In genomic region chr17:65557349-65558310, GRCh38 we compare ENCODE assay signal across 10 cellular contexts. TPM values are rescaled to one million over a fixed set of nuclear protein-coding genes. Genes with fewer than 3 reads are reported as not detected.
DNase-seq lines count a peak whose midpoint lies in the region; ATAC-seq lines count a peak whose summit lies in the region.
"Had no signal": no experiment of that assay in that cellular context is flagged by ENCODE, and none has a peak within 500 bp of the region (broad histone marks: within the 10 kb centered on the region; RNA-seq: fewer than 3 reads in every experiment).

No MANE protein-coding gene starts in this region.

- peak in 1 of 2 donors; percentile 6 for ATAC-seq in naive thymus-derived CD8-positive, alpha-beta T cell

- CTCF ChIA-PET in CD8-positive, alpha-beta memory T cell (lab: Charles Lee), result interaction anchor here (0.8 to 2.5 kb wide), 5 partner anchors 11 to 326 kb away, joined by 3 to 9 read pairs (median 3); no protein-coding TSS in a partner anchor

- peak overlapping the region; percentile 78 for H3K4me3 ChIP-seq in CD8-positive, alpha-beta memory T cell (ENCODE audit: low read length)

- H3K4me1 Mint-ChIP-seq in CD8-positive, alpha-beta memory T cell, result peaks cover 7 to 30% (median 30%) of the 10 kb centered on the region in 3 donors
- H3K4me1 Mint-ChIP-seq in naive thymus-derived CD8-positive, alpha-beta T cell, result peaks cover 10 to 34% (median 25%) of the 10 kb centered on the region in 4 donors

- H3K27me3 ChIP-seq in CD8-positive, alpha-beta memory T cell (ENCODE audit: insufficient read depth, low read length, poor library complexity, severe bottlenecking), result no peaks in the 10 kb centered on the region

- no peak overlapping the region for H3K27ac ChIP-seq in CD8-positive, alpha-beta memory T cell (ENCODE audit: low read depth, low read length)
- peak overlapping the region; percentile 30 for H3K27ac ChIP-seq in caudate nucleus (ENCODE audit: low read depth, low read length)

- peak in 2 of 5 donors; percentile 42 to 56 for DNase-seq in CD8-positive, alpha-beta memory T cell
- peak; percentile 84 for DNase-seq in LoVo (ENCODE audit: low spot score)
- peak in 1 of 61 donors; percentile 8 for DNase-seq in caudate nucleus (lab: John Stamatoyannopoulos, UW)
- peak in 6 of 10 donors; percentile 22 to 66 (median 50) for DNase-seq in naive thymus-derived CD8-positive, alpha-beta T cell
- no peak for DNase-seq in epidermal melanocyte (ENCODE audit: insufficient read length, low spot score)
- no peak for DNase-seq in HuH-7.5 (ENCODE audit: low spot score)
- DNase-seq in NCI-H1436 treated with DMSO at 0.1 percent for 48 hours (lab: John Stamatoyannopoulos, UW), result no peak
- no peak for DNase-seq in SK-N-DZ (ENCODE audit: low spot score)
- DNase-seq: NCI-H2081 treated with DMSO at 0.1 percent for 48 hours; stimulated activated CD4-positive, alpha-beta T cell treated with anti-CD3 and anti-CD28 coated beads, Interleukin-4, amount 100 ng/mL, for 24 hours had no signal

- H3K36me3 Mint-ChIP-seq in CD8-positive, alpha-beta memory T cell, result peaks cover 0 to 9% (median 5%) of the 10 kb centered on the region in 3 donors
- H3K36me3 Mint-ChIP-seq in naive thymus-derived CD8-positive, alpha-beta T cell, result peaks cover 0 to 2% (median 0%) of the 10 kb centered on the region in 3 donors

- no peaks in the 10 kb centered on the region for H3K9me3 Mint-ChIP-seq in CD8-positive, alpha-beta memory T cell
- no peaks in the 10 kb centered on the region for H3K9me3 Mint-ChIP-seq in naive thymus-derived CD8-positive, alpha-beta T cell

- POLR2A ChIA-PET in CD8-positive, alpha-beta memory T cell (lab: Charles Lee), result interaction anchor here (1.2 kb wide), 1 partner anchor 21 kb away, joined by 3 read pairs; no protein-coding TSS in a partner anchor
- POLR2A ChIA-PET in naive thymus-derived CD8-positive, alpha-beta T cell (lab: Charles Lee), result interaction anchor here (0.6 to 1.3 kb wide), 3 partner anchors 19 to 426 kb away, joined by 3 to 5 read pairs (median 3); no protein-coding TSS in a partner anchor

- peaks cover 16% of the 10 kb centered on the region for H3K4me1 ChIP-seq in CD8-positive, alpha-beta memory T cell (ENCODE audit: insufficient read depth, low read length)

- H3K4me3 Mint-ChIP-seq in CD8-positive, alpha-beta memory T cell, result no peak overlapping the region
- H3K4me3 Mint-ChIP-seq in naive thymus-derived CD8-positive, alpha-beta T cell, result no peak overlapping the region

- no peak overlapping the region for H3K27ac Mint-ChIP-seq in CD8-positive, alpha-beta memory T cell
- H3K27ac Mint-ChIP-seq in naive thymus-derived CD8-positive, alpha-beta T cell, result no peak overlapping the region

- no peaks in the 10 kb centered on the region for H3K9me3 ChIP-seq in CD8-positive, alpha-beta memory T cell (ENCODE audit: low read length)

- H3K36me3 ChIP-seq in CD8-positive, alpha-beta memory T cell (ENCODE audit: insufficient read depth, low read length), result no peaks in the 10 kb centered on the region

- peaks cover 0 to 6% of the 10 kb centered on the region in 2 donors for H3K27me3 Mint-ChIP-seq in CD8-positive, alpha-beta memory T cell
- peaks cover 0 to 2% (median 0%) of the 10 kb centered on the region in 5 donors for H3K27me3 Mint-ChIP-seq in naive thymus-derived CD8-positive, alpha-beta T cell

RNA-seq across cellular contexts. Expression of gene AXIN2, which starts 3.8 kb away (rescaled TPM):
- 1 to 10 TPM; 3.8 TPM for total RNA-seq in CD8-positive, alpha-beta memory T cell
- 3.6 TPM for polyA plus RNA-seq in CD8-positive, alpha-beta memory T cell
- 10 to 100 TPM; 21.3 to 22.2 TPM for total RNA-seq in naive thymus-derived CD8-positive, alpha-beta T cell
- 1 to 10 TPM; 1.8 to 6.7 (median 3.0) TPM for polyA plus RNA-seq in naive thymus-derived CD8-positive, alpha-beta T cell
- 8.4 and 10.5 TPM in 2 replicates for polyA plus RNA-seq in SK-N-DZ (2014; cell fraction: cytosol; rRNA removed)
- 13.5 and 15.1 TPM in 2 replicates for polyA plus RNA-seq in SK-N-DZ (2014; cell fraction: nucleus; rRNA removed)

Comparison
In these comparisons a context has a peak if more than half of its experiments do, and no peak if none do; other contexts are left out.
1. DNase-seq: peak in LoVo (single experiment) and naive thymus-derived CD8-positive, alpha-beta T cell (6 of 10); none in epidermal melanocyte (single experiment), HuH-7.5 (single experiment), NCI-H1436 treated with DMSO at 0.1 percent for 48 hours (single experiment) and SK-N-DZ (single experiment).
2. RNA of gene AXIN2, which starts 3.8 kb away (total RNA-seq): 21.3 to 22.2 TPM in naive thymus-derived CD8-positive, alpha-beta T cell; 3.8 TPM in CD8-positive, alpha-beta memory T cell; every median in the first group is over 4 times any median in the second.